In the genomic region with DNA sequence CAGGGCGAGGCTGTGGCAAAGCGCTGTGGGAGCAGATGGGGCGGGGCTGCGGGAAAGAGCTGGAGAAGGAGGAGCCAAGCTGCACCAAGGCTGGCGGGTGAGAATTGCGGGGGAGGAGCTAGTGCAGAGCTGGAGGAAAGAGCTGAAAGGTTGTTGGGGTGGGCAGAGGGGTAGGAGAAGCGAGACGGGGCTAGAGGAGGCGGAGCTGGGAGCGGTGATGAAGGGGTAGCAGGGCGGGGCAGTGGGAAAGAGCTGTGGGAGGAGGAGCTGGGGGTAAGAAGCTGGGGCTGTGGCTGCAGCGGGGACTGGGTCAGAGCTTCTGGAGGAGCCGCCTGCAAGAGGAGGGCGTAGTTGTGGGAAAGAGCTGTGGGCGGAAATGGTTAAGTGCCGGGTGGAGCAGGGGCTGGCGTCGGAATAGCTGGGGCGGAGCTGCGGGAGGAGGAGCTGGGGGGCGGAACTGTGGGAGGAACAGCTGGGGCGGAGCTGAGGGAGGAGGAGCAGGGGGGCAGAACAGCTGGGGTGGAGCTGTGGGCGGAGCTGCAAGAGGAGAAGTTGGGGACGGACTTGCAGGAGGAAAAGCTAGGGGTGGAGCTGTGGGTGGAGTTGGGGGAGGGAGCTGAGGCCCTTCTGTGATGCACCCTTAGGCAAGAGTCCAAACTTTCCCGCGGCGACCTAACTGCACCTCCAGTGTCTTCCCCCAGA, we compare ENCODE assay signal across 8 cellular contexts. TPM values are rescaled to one million over a fixed set of nuclear protein-coding genes. Genes with fewer than 3 reads are reported as not detected.
DNase-seq lines count a peak whose midpoint lies in the region; ATAC-seq, FAIRE-seq and TF ChIP-seq lines count a peak whose summit lies in the region.

No MANE protein-coding gene starts in this region.

- H3K4me3 ChIP-seq in RWPE2 (ENCODE audit: severe bottlenecking) (peak overlapping the region; percentile 53), fibroblast of the aortic adventitia (ENCODE audit: low read depth, low read length) (peak overlapping the region; percentile 69)

- in situ Hi-C loops in G401 (cut with HindIII; ENCODE audit: low sequenced_read_pairs) = no loop called here

- peak; percentile 58 for FAIRE-seq in H54 (lab: Jason Lieb, UNC)

- H3K27ac ChIP-seq in RWPE2 (ENCODE audit: poor library complexity, severe bottlenecking) = peak overlapping the region; percentile 76

- TF ChIP-seq POLR2A in H54 (IDR thresholded peaks at IDR 0.05; ENCODE audit: low read depth, low read length) = peak; percentile 15; the same call in 1 of the 2 replicates

- H3K9me3 Mint-ChIP-seq in nephron = peaks cover 4% of the 10 kb centered on the region

- H3K4me3 Mint-ChIP-seq in nephron = peak overlapping the region; percentile 92 to 94 (median 92)

- H3K27ac Mint-ChIP-seq in nephron = peak overlapping the region; percentile 98 to 100 (median 99)

- no peaks in the 10 kb centered on the region for H3K27me3 ChIP-seq in RWPE2 (ENCODE audit: insufficient read depth, poor library complexity, severe bottlenecking)

- no peaks in the 10 kb centered on the region for H3K4me1 ChIP-seq in RWPE2 (ENCODE audit: insufficient read depth, poor library complexity, severe bottlenecking)

- H3K36me3 ChIP-seq in RWPE2 (ENCODE audit: low read depth) = 0 out of 2 replicates have a peak, but pooled peaks cover 3% of the 10 kb centered on the region

- DNase-seq in G401 (ENCODE audit: low spot score) = peak; percentile 91
- DNase-seq in H54 (ENCODE audit: insufficient read length, low spot score) = peak; percentile 37
- DNase-seq in LoVo (ENCODE audit: low spot score) = peak; percentile 84
- peak; percentile 90 for DNase-seq in RWPE2 (ENCODE audit: low spot score)
- peak; percentile 88 for DNase-seq in activated effector memory CD4-positive, alpha-beta T cell treated with Interleukin-2 at 50 U/mL for 16 hours
- peak; percentile 98 for DNase-seq in fibroblast of the aortic adventitia (ENCODE audit: low read depth)
- peak; percentile 88 for DNase-seq in stimulated activated naive CD8-positive, alpha-beta T cell treated with anti-CD3 and anti-CD28 coated beads, Interleukin-15, Interleukin-2, amounts not matched to agents 100 U/mL and 50 U/mL, for 24 hours

- H3K27me3 Mint-ChIP-seq in nephron (ENCODE audit: low read depth) = no peaks in the 10 kb centered on the region

- no peaks in the 10 kb centered on the region for H3K9me3 ChIP-seq in RWPE2 (ENCODE audit: severe bottlenecking)

- no peaks in the 10 kb centered on the region for H3K4me1 Mint-ChIP-seq in nephron

- peak; percentile 52 for ATAC-seq in RWPE2 (ENCODE audit: low read depth)
- peak; percentile 51 for ATAC-seq in stimulated activated naive CD8-positive, alpha-beta T cell treated with anti-CD3 and anti-CD28 coated beads, Interleukin-15, Interleukin-2, amounts not matched to agents 100 U/mL and 50 U/mL, for 24 hours

- peaks cover 3% of the 10 kb centered on the region for H3K36me3 Mint-ChIP-seq in nephron (ENCODE audit: low read depth)

- TF ChIP-seq CTCF in RWPE2 (IDR thresholded peaks at IDR 0.05; ENCODE audit: poor library complexity, severe bottlenecking) (no peak), fibroblast of the aortic adventitia (IDR thresholded peaks at IDR 0.05; ENCODE audit: insufficient read depth, low read length) (no peak), nephron (IDR thresholded peaks at IDR 0.05; ENCODE audit: unreplicated experiment in 3 of 3) (peak in 2 of 3 experiments; percentile 50 to 52)

RNA-seq across cellular contexts. Expression of a gene that starts 1.9 kb away (rescaled TPM):
- 47.7 and 52.6 TPM in 2 replicates for total RNA-seq in G401 (2014; rRNA removed; shearing (Covaris generic))
- 15.5 and 21.8 TPM in 2 replicates for total RNA-seq in fibroblast of the aortic adventitia (ENCODE audit: low replicate concordance)

RNA-seq across cellular contexts. Expression of a gene that starts 10.8 kb away (rescaled TPM):
- total RNA-seq in G401 (2014; rRNA removed; shearing (Covaris generic)) = not detected in 2 replicates
- total RNA-seq in fibroblast of the aortic adventitia (ENCODE audit: low replicate concordance) = not detected in 2 replicates

RNA-seq across cellular contexts. Expression of a gene that starts 59.2 kb away (rescaled TPM):
- not detected in 2 replicates for total RNA-seq in G401 (2014; rRNA removed; shearing (Covaris generic))
- total RNA-seq in fibroblast of the aortic adventitia (ENCODE audit: low replicate concordance) = not detected in 2 replicates

Comparison
In these comparisons a context has a peak if more than half of its experiments do, and no peak if none do; other contexts are left out.
1. Peak in every context shown above with its lines: DNase-seq, ATAC-seq, H3K4me3 ChIP-seq and H3K27ac ChIP-seq.
2. DNase-seq: peak in every context shown above with its lines; median percentile 98 in fibroblast of the aortic adventitia; 91 in G401; 90 in RWPE2; 88 in activated effector memory CD4-positive, alpha-beta T cell treated with Interleukin-2 at 50 U/mL for 16 hours; 88 in stimulated activated naive CD8-positive, alpha-beta T cell treated with anti-CD3 and anti-CD28 coated beads, Interleukin-15, Interleukin-2, amounts not matched to agents 100 U/mL and 50 U/mL, for 24 hours; 84 in LoVo; 37 in H54.
3. CTCF ChIP-seq: peak in nephron (2 of 3); none in RWPE2 (single experiment) and fibroblast of the aortic adventitia (single experiment).